8 cellular contexts compared by ENCODE assay signal in the genomic region with DNA sequence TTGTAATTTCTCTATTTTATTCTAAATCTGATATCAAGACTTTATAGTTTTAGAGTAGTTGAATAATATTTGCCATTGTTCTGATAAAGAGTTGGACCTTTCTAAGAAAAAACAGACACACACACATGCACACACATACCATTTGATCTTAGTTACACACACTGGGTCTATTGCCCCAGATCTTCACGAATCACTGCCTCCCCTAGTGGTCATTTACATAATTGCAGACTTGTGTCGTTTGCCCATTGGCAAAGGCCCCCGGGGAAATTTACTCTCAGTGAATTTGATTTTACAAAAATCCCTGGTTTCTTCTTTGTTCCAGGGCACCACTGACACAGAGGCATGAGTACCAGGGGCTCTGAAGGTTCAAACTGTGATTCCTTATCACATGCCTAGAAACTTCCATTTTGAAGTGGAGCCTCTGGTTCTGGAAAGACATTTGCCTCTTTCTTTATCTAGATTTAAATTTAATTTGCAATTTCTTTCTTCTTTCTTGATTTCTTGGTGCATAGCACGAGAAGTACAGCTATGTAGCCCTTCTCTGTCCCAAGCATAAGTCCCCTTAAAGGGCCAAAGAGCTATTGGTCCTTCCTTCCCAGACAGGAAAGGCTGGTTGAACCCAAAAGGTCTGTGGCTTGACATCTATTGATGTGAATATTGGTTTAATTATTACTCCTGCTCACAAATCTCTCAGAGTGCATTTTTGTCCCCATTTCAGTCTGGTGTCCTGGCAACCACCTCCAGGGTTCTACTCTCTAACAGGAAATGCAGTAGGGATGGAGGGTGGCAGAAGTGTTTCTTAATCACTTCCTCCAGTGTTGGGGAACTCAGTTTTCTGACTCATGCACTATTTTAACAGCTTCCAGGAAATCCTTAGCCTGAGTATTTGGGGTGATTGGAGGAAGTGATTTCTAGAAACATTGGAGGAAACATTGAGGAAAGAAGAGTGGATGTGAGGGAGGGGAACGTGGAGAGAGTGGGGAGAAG. TPM values are rescaled to one million over a fixed set of nuclear protein-coding genes. Genes with fewer than 3 reads are reported as not detected.
A peak's percentile ranks its signal among the peaks of the same experiment; 100 is the strongest.
DNase-seq lines count a peak whose midpoint lies in the region; ATAC-seq and TF ChIP-seq lines count a peak whose summit lies in the region.

No MANE protein-coding gene starts in this region.

- no peak overlapping the region for H3K9ac ChIP-seq in mammary epithelial cell (ENCODE audit: insufficient read depth, low read length)

- in situ Hi-C loops in mammary epithelial cell (cut with MboI; ENCODE audit: low sequenced_read_pairs in 2 of 2): no loop called here

- no peak overlapping the region for H3K4me2 ChIP-seq in mammary epithelial cell (ENCODE audit: insufficient read depth, low read depth, low read length)

- intact Hi-C loops in mammary epithelial cell (cut with micrococcal nuclease): no loop called here

- TF ChIP-seq CTCF in AG10803 (conservative IDR thresholded peaks at IDR 0.05; ENCODE audit: low read length) (peak; percentile 77), GM06990 (IDR thresholded peaks at IDR 0.05; ENCODE audit: insufficient read depth, low read length, poor library complexity, severe bottlenecking) (peak; percentile 82), mammary epithelial cell (conservative IDR thresholded peaks at IDR 0.05 in 1 of 2, IDR thresholded peaks at IDR 0.05 in 1 of 2; ENCODE audit: extremely low read depth in 1 of 2, insufficient read depth in 1 of 2, low read depth in 1 of 2, low read length in 2 of 2) (peak; percentile 82 to 91), lung (IDR thresholded peaks at IDR 0.05; ENCODE audit: control extremely low read depth, extremely low read depth) (peak; percentile 43)

- H4K20me1 ChIP-seq in mammary epithelial cell (ENCODE audit: insufficient read depth, low read length): no peaks in the 10 kb centered on the region

- no TSS peak for BruUV-seq in mammary epithelial cell (replicated peaks; lab: Mats Ljungman, UMichigan)

- H3K36me3 ChIP-seq in GM06990 (ENCODE audit: control insufficient read depth, insufficient read depth, low read length): no peaks in the 10 kb centered on the region
- H3K36me3 ChIP-seq in mammary epithelial cell (ENCODE audit: insufficient read depth, low read length): no peaks in the 10 kb centered on the region
- no peaks in the 10 kb centered on the region for H3K36me3 ChIP-seq in lung (ENCODE audit: control insufficient read depth in 2 of 2, insufficient read depth in 2 of 2, low read length in 2 of 2)

- H3K9me3 ChIP-seq in mammary epithelial cell (replicated peaks; ENCODE audit: insufficient read depth, low read length): no peaks in the 10 kb centered on the region
- no peaks in the 10 kb centered on the region for H3K9me3 ChIP-seq in lung (ENCODE audit: control insufficient read depth in 2 of 2, insufficient read depth in 1 of 2, low read length in 1 of 2)

- peaks cover 24% of the 10 kb centered on the region for H3K4me1 ChIP-seq in mammary epithelial cell (ENCODE audit: insufficient read depth, low read length)
- H3K4me1 ChIP-seq in lung (ENCODE audit: control insufficient read depth in 2 of 2, insufficient read depth in 2 of 2, low read length in 2 of 2): peaks cover 0 to 1% of the 10 kb centered on the region in 2 donors

- peak; percentile 19 for DNase-seq in AG10803 (ENCODE audit: low read depth)
- DNase-seq in GM06990 (ENCODE audit: extremely low read depth, insufficient read length): no peak
- DNase-seq in NCI-H69 (lab: John Stamatoyannopoulos, UW): peak; percentile 7
- no peak for DNase-seq in mammary epithelial cell
- no peak for DNase-seq in lung (ENCODE audit: low spot score)

- H3K27ac ChIP-seq in mammary epithelial cell (ENCODE audit: insufficient read depth, low read depth, low read length): no peak overlapping the region
- H3K27ac ChIP-seq in lung (ENCODE audit: low read depth in 1 of 2, low read length in 1 of 2): no peak overlapping the region

- H3K27me3 ChIP-seq in GM06990 (replicated peaks; ENCODE audit: control insufficient read depth, insufficient read depth, low read length): no peaks in the 10 kb centered on the region; the same call in 1 of the 2 replicates
- no peaks in the 10 kb centered on the region for H3K27me3 ChIP-seq in mammary epithelial cell (ENCODE audit: insufficient read depth, low read length)
- H3K27me3 ChIP-seq in lung (ENCODE audit: control insufficient read depth, insufficient read depth): no peaks in the 10 kb centered on the region

- no peaks in the 10 kb centered on the region for H3K79me2 ChIP-seq in mammary epithelial cell (ENCODE audit: insufficient read depth, low read length)

- H3K4me3 ChIP-seq in AG10803 (ENCODE audit: low read length): no peak overlapping the region
- H3K4me3 ChIP-seq in GM06990 (replicated peaks; ENCODE audit: low read depth, low read length): no peak overlapping the region
- no peak overlapping the region for H3K4me3 ChIP-seq in mammary epithelial cell (replicated peaks in 1 of 3; ENCODE audit: insufficient read depth in 1 of 3, low read depth in 2 of 3, low read length in 3 of 3)
- no peak overlapping the region for H3K4me3 ChIP-seq in lung

- no peak overlapping the region for H2AFZ ChIP-seq in mammary epithelial cell (ENCODE audit: low read depth, low read length)

- no peak for ATAC-seq in lung (ENCODE audit: insufficient read depth, low FRiP score)
- no peak for ATAC-seq in GM21367 (IDR thresholded peaks at IDR 0.05; ENCODE audit: unreplicated experiment)
- ATAC-seq in GM21825 (IDR thresholded peaks at IDR 0.05; ENCODE audit: unreplicated experiment): no peak
- ATAC-seq in GM21381 (IDR thresholded peaks at IDR 0.05; ENCODE audit: unreplicated experiment): no peak

- WGBS in mammary epithelial cell (ENCODE audit: low coverage, missing lambda C conversion rate): 40% methylated on average over 5 of the region's 5 CpGs
- 12 to 14% methylated on average over 5 of the region's 5 CpGs for WGBS in lung, 2 donors

- CTCF ChIA-PET in mammary epithelial cell (lab: Charles Lee; ENCODE audit: low non-redundant PET): interaction anchor here (0.6 kb wide), 1 partner anchor 16 kb away, joined by 3 read pairs; no protein-coding TSS in a partner anchor

- dilution Hi-C loops in mammary epithelial cell (cut with HindIII; ENCODE audit: low sequenced_read_pairs): no loop called here

RNA-seq across cellular contexts. Expression of a gene that starts 32.4 kb away (rescaled TPM):
- 1 to 10 TPM; 2.5 to 7.8 TPM for total RNA-seq in mammary epithelial cell
- polyA plus RNA-seq in mammary epithelial cell: 10.7 TPM
- polyA minus RNA-seq in mammary epithelial cell: 19.1 TPM
- under 1 TPM in 1 of 2 donors, not detected in 1; 0.09 TPM for total RNA-seq in lung
- polyA plus RNA-seq in lung: under 1 TPM in 1 of 2 donors, not detected in 1; 0.02 TPM

Comparison
In these comparisons a context has a peak if more than half of its experiments do, and no peak if none do; other contexts are left out.
1. DNase-seq: peak in AG10803 (single experiment) and NCI-H69 (single experiment); none in GM06990 (single experiment), mammary epithelial cell (single experiment) and lung (single experiment).
2. Peak in every context shown above with its lines, with median percentiles within 50 percentile points of each other: CTCF ChIP-seq.